Comparison of ENCODE assay signal across 29 cellular contexts in genomic region chr2:15793978-15794377, GRCh38.
"Had no signal": no experiment of that assay in that cellular context is flagged by ENCODE, and none has a peak within 500 bp of the region (broad histone marks: within the 10 kb centered on the region; RNA-seq: fewer than 3 reads in every experiment).

No MANE protein-coding gene starts in this region.

- H3K27me3 ChIP-seq: colonic mucosa, esophagus squamous epithelium, foreskin keratinocyte, gastrocnemius medialis had no signal

- H3K4me1 ChIP-seq: colonic mucosa, foreskin keratinocyte had no signal

- H3K27ac Mint-ChIP-seq: dendritic cell treated with granulocyte-macrophage colony-stimulating factor and Interleukin-4, amounts not matched to agents 40 ng/mL and 50 ng/mL, for 4 days; effector memory CD8-positive, alpha-beta T cell; endodermal cell had no signal

- H3K36me3 ChIP-seq: colonic mucosa, esophagus muscularis mucosa, esophagus squamous epithelium, gastrocnemius medialis, gastroesophageal sphincter, heart left ventricle, heart right ventricle had no signal

- ATAC-seq: effector memory CD8-positive, alpha-beta T cell; esophagus mucosa; foreskin keratinocyte; gastrocnemius medialis; gastroesophageal sphincter; heart left ventricle; heart right ventricle had no signal

- H3K9me3 ChIP-seq: colonic mucosa, esophagus muscularis mucosa, esophagus squamous epithelium, gastrocnemius medialis, gastroesophageal sphincter, heart left ventricle, heart right ventricle had no signal

- H3K4me1 Mint-ChIP-seq: endodermal cell had no signal

- H3K27me3 Mint-ChIP-seq: dendritic cell treated with granulocyte-macrophage colony-stimulating factor and Interleukin-4, amounts not matched to agents 40 ng/mL and 50 ng/mL, for 4 days had no signal

- H3K4me3 Mint-ChIP-seq: dendritic cell treated with granulocyte-macrophage colony-stimulating factor and Interleukin-4, amounts not matched to agents 40 ng/mL and 50 ng/mL, for 4 days; effector memory CD8-positive, alpha-beta T cell; endodermal cell had no signal

- H3K4me3 ChIP-seq: colonic mucosa, coronary artery, dorsolateral prefrontal cortex, esophagus muscularis mucosa, esophagus squamous epithelium, gastrocnemius medialis, gastroesophageal sphincter, heart left ventricle, heart right ventricle had no signal

- H3K27ac ChIP-seq: colonic mucosa, coronary artery, dorsolateral prefrontal cortex, epithelial cell of prostate, esophagus muscularis mucosa, esophagus squamous epithelium, foreskin keratinocyte, gastrocnemius medialis, gastroesophageal sphincter, heart left ventricle, heart right ventricle had no signal

- H3K9me3 Mint-ChIP-seq: dendritic cell treated with granulocyte-macrophage colony-stimulating factor and Interleukin-4, amounts not matched to agents 40 ng/mL and 50 ng/mL, for 4 days; effector memory CD8-positive, alpha-beta T cell; endodermal cell had no signal

- FAIRE-seq: colon, endometrium, endothelial cell of umbilical vein, frontal cortex had no signal

- DNase-seq: colonic mucosa; cortex of kidney; dermis blood vessel endothelial cell; dorsolateral prefrontal cortex; effector CD4-positive, alpha-beta T cell; effector CD8-positive, alpha-beta T cell; effector memory CD4-positive, alpha-beta T cell; effector memory CD8-positive, alpha-beta T cell; endodermal cell; erythroblast; esophagus squamous epithelium; foreskin fibroblast; foreskin keratinocyte; foreskin melanocyte; gastrocnemius medialis; glutamatergic neuron; head of caudate nucleus; heart left ventricle; heart right ventricle had no signal
